8 cellular contexts compared by ENCODE assay signal in genomic region chr1:175887981-175888428, GRCh38.
A peak's percentile ranks its signal among the peaks of the same experiment; 100 is the strongest.
DNase-seq lines count a peak whose midpoint lies in the region; ATAC-seq and TF ChIP-seq lines count a peak whose summit lies in the region.

No MANE protein-coding gene starts in this region.

- no peaks in the 10 kb centered on the region for H3K4me1 Mint-ChIP-seq in stimulated activated memory B cell treated with anti-CD40 and anti-IgM and Interleukin-4, amounts not matched to agents 10 μg/mL and 1 μg/mL and 100 μg/mL, for 72 hours

- H3K4me3 ChIP-seq in PC-9, result no peak overlapping the region
- no peak overlapping the region for H3K4me3 ChIP-seq in kidney epithelial cell (ENCODE audit: low read depth, low read length)

- CTCF ChIA-PET in PC-9 (lab: Charles Lee), result no interaction called here

- no peak overlapping the region for H3K27ac ChIP-seq in PC-9

- no peaks in the 10 kb centered on the region for H3F3A ChIP-seq in PC-9 (ENCODE audit: insufficient read depth, low read depth)

- no peaks in the 10 kb centered on the region for H3K9me3 Mint-ChIP-seq in stimulated activated memory B cell treated with anti-CD40 and anti-IgM and Interleukin-4, amounts not matched to agents 10 μg/mL and 1 μg/mL and 100 μg/mL, for 72 hours

- H3K27me3 Mint-ChIP-seq in stimulated activated memory B cell treated with anti-CD40 and anti-IgM and Interleukin-4, amounts not matched to agents 10 μg/mL and 1 μg/mL and 100 μg/mL, for 72 hours, result no peaks in the 10 kb centered on the region

- H3K36me3 ChIP-seq in PC-9 (ENCODE audit: low read depth) (no peaks in the 10 kb centered on the region), kidney epithelial cell (ENCODE audit: control insufficient read depth, insufficient read depth, low read length) (no peaks in the 10 kb centered on the region)

- H3K4me1 ChIP-seq in PC-9 (replicated peaks; ENCODE audit: insufficient read depth), result no peaks in the 10 kb centered on the region

- no peak overlapping the region for H3K4me2 ChIP-seq in PC-9

- POLR2A ChIA-PET in PC-9 (lab: Charles Lee; ENCODE audit: unreplicated experiment), result no interaction called here

- no peak overlapping the region for H2AFZ ChIP-seq in PC-9

- intact Hi-C loops in PC-9 (cut with micrococcal nuclease; ENCODE audit: unreplicated experiment), result no loop called here

- TF ChIP-seq CTCF in PC-9 (conservative IDR thresholded peaks at IDR 0.05) (peak; percentile 81), kidney epithelial cell (IDR thresholded peaks at IDR 0.05; ENCODE audit: insufficient read depth, low read length, poor library complexity, severe bottlenecking) (peak; percentile 90)

- H3K79me2 ChIP-seq in PC-9 (ENCODE audit: low read depth), result no peaks in the 10 kb centered on the region

- no peaks in the 10 kb centered on the region for H4K20me1 ChIP-seq in PC-9 (ENCODE audit: insufficient read depth)

- BruUV-seq in PC-9 (replicated peaks; lab: Mats Ljungman, UMichigan), result no TSS peak

- no peak overlapping the region for H3K27ac Mint-ChIP-seq in stimulated activated memory B cell treated with anti-CD40 and anti-IgM and Interleukin-4, amounts not matched to agents 10 μg/mL and 1 μg/mL and 100 μg/mL, for 72 hours

- H3K27me3 ChIP-seq in PC-9 (ENCODE audit: insufficient read depth, low read depth) (no peaks in the 10 kb centered on the region), kidney epithelial cell (ENCODE audit: control insufficient read depth, insufficient read depth, low read length) (no peaks in the 10 kb centered on the region)

- H3K4me3 Mint-ChIP-seq in stimulated activated memory B cell treated with anti-CD40 and anti-IgM and Interleukin-4, amounts not matched to agents 10 μg/mL and 1 μg/mL and 100 μg/mL, for 72 hours, result no peak overlapping the region

- no peaks in the 10 kb centered on the region for H3K36me3 Mint-ChIP-seq in stimulated activated memory B cell treated with anti-CD40 and anti-IgM and Interleukin-4, amounts not matched to agents 10 μg/mL and 1 μg/mL and 100 μg/mL, for 72 hours

- ATAC-seq in GM19452 (IDR thresholded peaks at IDR 0.05; ENCODE audit: unreplicated experiment), result peak; percentile 83
- peak; percentile 60 for ATAC-seq in stimulated activated memory B cell treated with anti-CD40 and anti-IgM and Interleukin-4, amounts not matched to agents 10 μg/mL and 1 μg/mL and 100 μg/mL, for 72 hours

- no peaks in the 10 kb centered on the region for H3K9me2 ChIP-seq in PC-9 (ENCODE audit: insufficient read depth)

- no peaks in the 10 kb centered on the region for H3K9me3 ChIP-seq in PC-9 (ENCODE audit: insufficient read depth, low read depth)

- DNase-seq in EH (ENCODE audit: low read depth) (peak; percentile 34), HK-2 (ENCODE audit: unreplicated experiment) (peak; percentile 60), PC-9 (peak in 1 of 2 experiments; percentile 23), cerebellum (ENCODE audit: low spot score) (peak; percentile 81), kidney epithelial cell (ENCODE audit: low read depth) (peak; percentile 2)
- no peak for DNase-seq in activated effector memory CD4-positive, alpha-beta T cell treated with anti-CD3 and anti-CD28 coated beads, Interleukin-2, amount 50 U/mL, for 16 hours
